9 cellular contexts compared by ENCODE assay signal in genomic region chr12:81668475-81668874, GRCh38.
A peak's percentile ranks its signal among the peaks of the same experiment; 100 is the strongest.
DNase-seq lines count a peak whose midpoint lies in the region; ATAC-seq, FAIRE-seq and TF ChIP-seq lines count a peak whose summit lies in the region.
"Had no signal": no experiment of that assay in that cellular context is flagged by ENCODE, and none has a peak within 500 bp of the region (broad histone marks: within the 10 kb centered on the region; RNA-seq: fewer than 3 reads in every experiment).

No MANE protein-coding gene starts in this region.

- intact Hi-C loops in kidney (cut with DNase I), result no loop called here

- no peaks in the 10 kb centered on the region for H3K4me1 Mint-ChIP-seq in chondrocyte (ENCODE audit: low read depth)
- H3K4me1 Mint-ChIP-seq: nephron had no signal

- H3K27me3 ChIP-seq in effector memory CD4-positive, alpha-beta T cell (replicated peaks; ENCODE audit: control insufficient read depth, insufficient read depth, low read length, poor library complexity, severe bottlenecking), result no peaks in the 10 kb centered on the region

- H3K9ac ChIP-seq in kidney (ENCODE audit: low read length in 2 of 2), result no peak overlapping the region

- peaks cover 4% of the 10 kb centered on the region for H3K27me3 Mint-ChIP-seq in chondrocyte (ENCODE audit: low read depth)

- H3K4me3 ChIP-seq in AG10803 (ENCODE audit: low read length), result no peak overlapping the region
- no peak overlapping the region for H3K4me3 ChIP-seq in kidney (ENCODE audit: low read length in 2 of 2)
- no peak overlapping the region for H3K4me3 ChIP-seq in effector memory CD4-positive, alpha-beta T cell (ENCODE audit: insufficient read depth, low read depth, low read length, poor library complexity, severe bottlenecking)

- no peak overlapping the region for H3K4me3 Mint-ChIP-seq in chondrocyte (ENCODE audit: unreplicated experiment)
- H3K4me3 Mint-ChIP-seq: nephron had no signal

- no peaks in the 10 kb centered on the region for H3K36me3 ChIP-seq in kidney (ENCODE audit: control insufficient read depth in 1 of 2, insufficient read depth in 2 of 2, low read length in 2 of 2)
- no peaks in the 10 kb centered on the region for H3K36me3 ChIP-seq in effector memory CD4-positive, alpha-beta T cell (ENCODE audit: control insufficient read depth, insufficient read depth, low read length)

- DNase-seq in AG10803 (ENCODE audit: low read depth) (peak; percentile 66), amniotic stem cell (lab: John Stamatoyannopoulos, UW) (peak; percentile 67), chondrocyte (ENCODE audit: low spot score) (no peak), kidney (no peak)
- DNase-seq in stimulated activated CD4-positive, alpha-beta T cell treated with anti-CD3 and anti-CD28 coated beads, Interleukin-1b, Interleukin-23, amount 100 ng/mL, for 48 hours, result peak; percentile 40
- no peak for DNase-seq in effector memory CD4-positive, alpha-beta T cell

- no peak overlapping the region for H3K27ac Mint-ChIP-seq in chondrocyte (ENCODE audit: unreplicated experiment)
- H3K27ac Mint-ChIP-seq: nephron had no signal

- ATAC-seq in GM19397 (IDR thresholded peaks at IDR 0.05; ENCODE audit: unreplicated experiment) (peak; percentile 75), HG03457 (IDR thresholded peaks at IDR 0.05; ENCODE audit: unreplicated experiment) (peak; percentile 73)

- no peaks in the 10 kb centered on the region for H3K36me3 Mint-ChIP-seq in chondrocyte (ENCODE audit: low read depth)

- FAIRE-seq in kidney (lab: Jason Lieb, UNC), result no peak

- no peaks in the 10 kb centered on the region for H3K4me1 ChIP-seq in kidney (ENCODE audit: control insufficient read depth in 1 of 2, insufficient read depth in 1 of 2, low read depth in 1 of 2, low read length in 2 of 2)
- no peaks in the 10 kb centered on the region for H3K4me1 ChIP-seq in effector memory CD4-positive, alpha-beta T cell (ENCODE audit: control insufficient read depth, insufficient read depth, low read length, poor library complexity, severe bottlenecking)

- H3K9me3 ChIP-seq in kidney (ENCODE audit: control insufficient read depth in 1 of 2, low read length in 2 of 2), result no peaks in the 10 kb centered on the region
- H3K9me3 ChIP-seq in effector memory CD4-positive, alpha-beta T cell (ENCODE audit: control insufficient read depth, low read length), result no peaks in the 10 kb centered on the region

- H3K27ac ChIP-seq in kidney (ENCODE audit: low read depth in 2 of 2, low read length in 2 of 2), result no peak overlapping the region
- H3K27ac ChIP-seq in effector memory CD4-positive, alpha-beta T cell (ENCODE audit: insufficient read depth, low read length, poor library complexity, severe bottlenecking), result no peak overlapping the region

- no peaks in the 10 kb centered on the region for H3K9me3 Mint-ChIP-seq in chondrocyte (ENCODE audit: low read depth)

- TF ChIP-seq CTCF in AG10803 (conservative IDR thresholded peaks at IDR 0.05; ENCODE audit: low read length) (no peak), chondrocyte (IDR thresholded peaks at IDR 0.05) (no peak), kidney (IDR thresholded peaks at IDR 0.05; ENCODE audit: borderline replicate concordance, extremely low read depth, insufficient read depth) (no peak)

Comparison
In these comparisons a context has a peak if more than half of its experiments do, and no peak if none do; other contexts are left out.
1. DNase-seq: peak in AG10803 (single experiment), amniotic stem cell (single experiment) and stimulated activated CD4-positive, alpha-beta T cell treated with anti-CD3 and anti-CD28 coated beads, Interleukin-1b, Interleukin-23, amount 100 ng/mL, for 48 hours (single experiment); none in chondrocyte (single experiment), kidney (single experiment) and effector memory CD4-positive, alpha-beta T cell (0 of 3).